Comparison of ENCODE assay signal across 8 cellular contexts in the genomic region with DNA sequence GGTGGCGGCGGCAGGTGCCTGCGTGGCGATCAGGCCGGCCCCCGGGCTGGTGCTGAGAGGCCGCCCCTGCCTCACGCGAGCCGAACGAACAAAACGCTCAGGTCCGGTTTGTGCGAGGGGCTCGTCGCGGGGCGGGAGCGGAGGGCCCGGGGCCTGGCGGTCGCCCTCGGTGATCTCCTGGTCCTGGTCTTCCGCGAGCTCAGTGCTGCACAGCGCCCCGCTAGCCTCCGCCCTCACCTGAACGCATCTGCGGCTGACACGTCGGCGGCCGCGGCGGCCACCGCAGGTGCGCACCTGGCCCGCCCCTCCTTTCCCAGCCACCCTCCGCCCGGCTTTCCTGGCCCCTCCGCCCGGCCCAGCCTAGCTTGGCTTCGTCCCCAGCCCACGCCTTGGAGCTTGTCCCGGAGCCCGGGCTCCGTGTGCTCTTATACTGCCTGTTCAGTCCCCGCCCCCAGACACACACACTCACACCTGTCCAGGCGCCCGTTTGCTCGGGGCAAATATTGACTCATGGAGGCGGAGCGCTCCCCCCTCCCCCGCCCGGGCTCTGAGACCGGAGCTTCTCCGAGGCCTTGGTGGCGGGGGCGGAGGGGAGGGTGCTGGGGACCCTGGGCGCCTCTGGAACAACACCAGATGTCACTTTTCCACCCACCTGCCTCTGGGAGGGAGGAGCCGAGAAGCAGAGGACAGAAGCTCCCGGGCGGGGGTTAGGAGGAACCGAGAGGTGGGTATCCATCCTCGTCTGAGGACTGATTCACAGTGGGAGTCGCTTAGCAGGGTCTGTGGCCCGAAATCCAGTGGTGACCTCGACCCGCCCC. TPM values are rescaled to one million over a fixed set of nuclear protein-coding genes. Genes with fewer than 3 reads are reported as not detected.
A peak's percentile ranks its signal among the peaks of the same experiment; 100 is the strongest.
DNase-seq lines count a peak whose midpoint lies in the region; ATAC-seq and TF ChIP-seq lines count a peak whose summit lies in the region.

No MANE protein-coding gene starts in this region.

- H3K27ac Mint-ChIP-seq in activated naive CD4-positive, alpha-beta T cell treated with anti-CD3 and anti-CD28 coated beads, Interleukin-2, amount 50 U/mL, for 24 hours = no peak overlapping the region
- H3K27ac Mint-ChIP-seq in mesothelial cell of epicardium = no peak overlapping the region

- peaks cover 47% of the 10 kb centered on the region for H3K27me3 Mint-ChIP-seq in activated naive CD4-positive, alpha-beta T cell treated with anti-CD3 and anti-CD28 coated beads, Interleukin-2, amount 50 U/mL, for 24 hours
- H3K27me3 Mint-ChIP-seq in mesothelial cell of epicardium (ENCODE audit: low read depth) = peaks cover 95% of the 10 kb centered on the region

- DNase-seq in DMS153 treated with DMSO at 0.1 percent for 48 hours (lab: John Stamatoyannopoulos, UW; ENCODE audit: unreplicated experiment) = peak; percentile 93
- peak; percentile 84 to 94 for DNase-seq in NCI-H187 (lab: John Stamatoyannopoulos, UW)
- no peak for DNase-seq in mesothelial cell of epicardium (ENCODE audit: low spot score in 2 of 2, unreplicated experiment in 2 of 2)
- DNase-seq in NCI-H226 = no peak
- no peak for DNase-seq in activated CD8-positive, alpha-beta memory T cell treated with anti-CD3 and anti-CD28 coated beads for 24 hours

- no peak for TF ChIP-seq CTCF in mesothelial cell of epicardium (IDR thresholded peaks at IDR 0.05; ENCODE audit: unreplicated experiment)

- peaks cover 4% of the 10 kb centered on the region for H3K4me1 Mint-ChIP-seq in activated naive CD4-positive, alpha-beta T cell treated with anti-CD3 and anti-CD28 coated beads, Interleukin-2, amount 50 U/mL, for 24 hours
- H3K4me1 Mint-ChIP-seq in mesothelial cell of epicardium = peaks cover 7% of the 10 kb centered on the region

- no peaks in the 10 kb centered on the region for H3K9me3 Mint-ChIP-seq in activated naive CD4-positive, alpha-beta T cell treated with anti-CD3 and anti-CD28 coated beads, Interleukin-2, amount 50 U/mL, for 24 hours
- no peaks in the 10 kb centered on the region for H3K9me3 Mint-ChIP-seq in mesothelial cell of epicardium

- no peak for ATAC-seq in HG02938 (IDR thresholded peaks at IDR 0.05; ENCODE audit: unreplicated experiment)
- no peak for ATAC-seq in HG03521 (IDR thresholded peaks at IDR 0.05; ENCODE audit: unreplicated experiment)

- H3K36me3 Mint-ChIP-seq in activated naive CD4-positive, alpha-beta T cell treated with anti-CD3 and anti-CD28 coated beads, Interleukin-2, amount 50 U/mL, for 24 hours = no peaks in the 10 kb centered on the region
- H3K36me3 Mint-ChIP-seq in mesothelial cell of epicardium = no peaks in the 10 kb centered on the region

- H3K4me3 Mint-ChIP-seq in activated naive CD4-positive, alpha-beta T cell treated with anti-CD3 and anti-CD28 coated beads, Interleukin-2, amount 50 U/mL, for 24 hours = peak overlapping the region; percentile 30
- peak overlapping the region; percentile 37 for H3K4me3 Mint-ChIP-seq in mesothelial cell of epicardium

RNA-seq across cellular contexts. Expression of a gene that starts 8.6 kb away (rescaled TPM):
- not detected in 3 replicates for total RNA-seq in mesothelial cell of epicardium

RNA-seq across cellular contexts. Expression of a gene that starts 16.8 kb away (rescaled TPM):
- total RNA-seq in mesothelial cell of epicardium = 0.16 to 0.29 TPM (median 0.22 TPM) in 3 replicates

RNA-seq across cellular contexts. Expression of a gene that starts 39.5 kb away (rescaled TPM):
- total RNA-seq in mesothelial cell of epicardium = not detected in 3 replicates

RNA-seq across cellular contexts. Expression of a gene that starts 42.3 kb away (rescaled TPM):
- 0.69 to 0.97 TPM (median 0.90 TPM) in 3 replicates for total RNA-seq in mesothelial cell of epicardium

RNA-seq across cellular contexts. Expression of a gene that starts 58.9 kb away (rescaled TPM):
- 0.18 to 0.62 TPM (median 0.38 TPM) in 3 replicates for total RNA-seq in mesothelial cell of epicardium

Comparison
In these comparisons a context has a peak if more than half of its experiments do, and no peak if none do; other contexts are left out.
1. DNase-seq: peak in DMS153 treated with DMSO at 0.1 percent for 48 hours (single experiment) and NCI-H187 (2 of 2); none in mesothelial cell of epicardium (0 of 2), NCI-H226 (single experiment) and activated CD8-positive, alpha-beta memory T cell treated with anti-CD3 and anti-CD28 coated beads for 24 hours (single experiment).